ENCODE assay signal across 8 cellular contexts in genomic region chr6:43771210-43771857, GRCh38. TPM values are rescaled to one million over a fixed set of nuclear protein-coding genes. Genes with fewer than 3 reads are reported as not detected.
DNase-seq lines count a peak whose midpoint lies in the region; ATAC-seq and TF ChIP-seq lines count a peak whose summit lies in the region.

No MANE protein-coding gene starts in this region.

- peak overlapping the region; percentile 69 for H3K4me3 Mint-ChIP-seq in T-helper 2 cell treated with Interferon-gamma antibody and Interleukin-4, amounts not matched to agents 5 μg/mL and 100 μg/mL, for 36 hours

- ATAC-seq in gastrocnemius medialis = peak; percentile 1
- ATAC-seq in HG03045 (IDR thresholded peaks at IDR 0.05; ENCODE audit: unreplicated experiment) = no peak
- ATAC-seq in GM21529 (IDR thresholded peaks at IDR 0.05; ENCODE audit: unreplicated experiment) = no peak

- H3K36me3 ChIP-seq in iPS DF 6.9 (ENCODE audit: control insufficient read depth, insufficient read depth, low read length) (no peaks in the 10 kb centered on the region; the same call in 1 of the 2 replicates), gastrocnemius medialis (no peaks in the 10 kb centered on the region)

- TF ChIP-seq CTCF in astrocyte of the cerebellum (IDR thresholded peaks at IDR 0.05; ENCODE audit: low read depth, low read length, missing control alignments) (no peak), gastrocnemius medialis (IDR thresholded peaks at IDR 0.05 in 4 of 5, conservative IDR thresholded peaks at IDR 0.05 in 1 of 5) (no peak)

- peaks cover 32% of the 10 kb centered on the region for H3K4me1 Mint-ChIP-seq in T-helper 2 cell treated with Interferon-gamma antibody and Interleukin-4, amounts not matched to agents 5 μg/mL and 100 μg/mL, for 36 hours (ENCODE audit: low read depth)

- no peak overlapping the region for H3K27ac Mint-ChIP-seq in T-helper 2 cell treated with Interferon-gamma antibody and Interleukin-4, amounts not matched to agents 5 μg/mL and 100 μg/mL, for 36 hours

- H3K4me3 ChIP-seq in astrocyte of the cerebellum (ENCODE audit: low read depth, low read length) = peak overlapping the region; percentile 87
- peak overlapping the region; percentile 97 for H3K4me3 ChIP-seq in iPS DF 6.9 (ENCODE audit: low read length)
- H3K4me3 ChIP-seq in gastrocnemius medialis = peak overlapping the region; percentile 74 to 91 (median 85)

- H3K27me3 ChIP-seq in iPS DF 6.9 (ENCODE audit: control insufficient read depth, insufficient read depth, low read length) (no peaks in the 10 kb centered on the region), gastrocnemius medialis (no peaks in the 10 kb centered on the region)

- no CpG with 5 or more reads among the region's 66 CpGs for WGBS in iPS DF 6.9 (ENCODE audit: insufficient coverage, insufficient read length)

- H3K27ac ChIP-seq in iPS DF 6.9 (ENCODE audit: low read length) = no peak overlapping the region
- peak overlapping the region; percentile 94 to 100 (median 98) for H3K27ac ChIP-seq in gastrocnemius medialis

- peak; percentile 77 for DNase-seq in ELR (ENCODE audit: low read depth)
- peak; percentile 80 for DNase-seq in HT-29 (ENCODE audit: low spot score)
- DNase-seq in T-helper 2 cell treated with Interferon-gamma antibody and Interleukin-4, amounts not matched to agents 5 μg/mL and 100 μg/mL, for 36 hours (ENCODE audit: low spot score) = peak; percentile 80
- no peak for DNase-seq in astrocyte of the cerebellum (ENCODE audit: low read depth)
- DNase-seq in iPS DF 6.9 (ENCODE audit: low read depth, low spot score) = no peak
- DNase-seq in gastrocnemius medialis = peak; percentile 37 to 65

- peaks cover 5% of the 10 kb centered on the region for H3K36me3 Mint-ChIP-seq in T-helper 2 cell treated with Interferon-gamma antibody and Interleukin-4, amounts not matched to agents 5 μg/mL and 100 μg/mL, for 36 hours (ENCODE audit: low read depth)

- TF ChIP-seq POLR2A in gastrocnemius medialis (IDR thresholded peaks at IDR 0.05) = peak in 1 of 2 donors; percentile 86

- in situ Hi-C loops in astrocyte of the cerebellum (cut with HindIII; ENCODE audit: low sequenced_read_pairs) = no loop called here
- in situ Hi-C loops in gastrocnemius medialis (cut with MboI; ENCODE audit: low sequenced_read_pairs in 4 of 4) = loop anchor here in 1 of 4 donors (5.0 kb wide), 1 partner anchor 36 kb away; no protein-coding TSS in a partner anchor

- intact Hi-C loops in gastrocnemius medialis (cut with DNase I; ENCODE audit: low total_unique reads) = loop anchor here (2.0 to 5.0 kb wide), 3 partner anchors 103 to 476 kb away; partner anchors contain the start of genes HSP90AB1 and SLC29A1

- H3K9me3 ChIP-seq in iPS DF 6.9 (ENCODE audit: control insufficient read depth, insufficient read depth, low read length) (no peaks in the 10 kb centered on the region), gastrocnemius medialis (no peaks in the 10 kb centered on the region)

- H3K4me1 ChIP-seq in iPS DF 6.9 (ENCODE audit: control insufficient read depth, insufficient read depth, low read length) (peaks cover 13% of the 10 kb centered on the region; the same call in 1 of the 2 replicates), gastrocnemius medialis (peaks cover 20 to 35% of the 10 kb centered on the region in 2 donors)

- H3K9me3 Mint-ChIP-seq in T-helper 2 cell treated with Interferon-gamma antibody and Interleukin-4, amounts not matched to agents 5 μg/mL and 100 μg/mL, for 36 hours = no peaks in the 10 kb centered on the region

- H3K27me3 Mint-ChIP-seq in T-helper 2 cell treated with Interferon-gamma antibody and Interleukin-4, amounts not matched to agents 5 μg/mL and 100 μg/mL, for 36 hours (ENCODE audit: low read depth) = no peaks in the 10 kb centered on the region

RNA-seq across cellular contexts. Expression of gene VEGFA, which starts 1.3 kb away (rescaled TPM):
- 154 and 170 TPM in 2 replicates for total RNA-seq in HT-29 (2014; rRNA removed; shearing (Covaris generic))
- 100 to 1,000 TPM in 3 of 4 donors, 10 to 100 TPM in 1; 66.4 to 195 (median 149) TPM for total RNA-seq in gastrocnemius medialis

Comparison
In these comparisons a context has a peak if more than half of its experiments do, and no peak if none do; other contexts are left out.
1. DNase-seq: peak in ELR (single experiment), HT-29 (single experiment), T-helper 2 cell treated with Interferon-gamma antibody and Interleukin-4, amounts not matched to agents 5 μg/mL and 100 μg/mL, for 36 hours (single experiment) and gastrocnemius medialis (2 of 2); none in astrocyte of the cerebellum (single experiment) and iPS DF 6.9 (single experiment).
2. ATAC-seq: peak in gastrocnemius medialis (2 of 2); none in HG03045 (single experiment) and GM21529 (single experiment).
3. Peak in every context shown above with its lines, with median percentiles within 50 percentile points of each other: H3K4me3 ChIP-seq.